In genomic region chr17:9987779-9988585, GRCh38 we compare ENCODE assay signal across 8 cellular contexts.
DNase-seq lines count a peak whose midpoint lies in the region; ATAC-seq and TF ChIP-seq lines count a peak whose summit lies in the region.

No MANE protein-coding gene starts in this region.

- H3K27ac ChIP-seq in sigmoid colon = no peak overlapping the region

- H3K27me3 ChIP-seq in sigmoid colon = no peaks in the 10 kb centered on the region

- peak; percentile 37 for ATAC-seq in activated CD8-positive, alpha-beta T cell treated with anti-CD3 and anti-CD28 coated beads for 36 hours
- peak; percentile 47 for ATAC-seq in Right ventricle myocardium superior (ENCODE audit: poor library complexity)
- no peak for ATAC-seq in HG02840 (IDR thresholded peaks at IDR 0.05; ENCODE audit: low FRiP score, unreplicated experiment)
- ATAC-seq in GM21447 (IDR thresholded peaks at IDR 0.05; ENCODE audit: unreplicated experiment) = no peak

- H3K9me3 ChIP-seq in sigmoid colon = no peaks in the 10 kb centered on the region

- POLR2A ChIA-PET in activated CD8-positive, alpha-beta T cell treated with anti-CD3 and anti-CD28 coated beads for 36 hours (lab: Charles Lee) = no interaction called here

- TF ChIP-seq CTCF in activated CD8-positive, alpha-beta T cell treated with anti-CD3 and anti-CD28 coated beads for 36 hours (IDR thresholded peaks at IDR 0.05) = peak; percentile 79
- TF ChIP-seq CTCF in sigmoid colon (IDR thresholded peaks at IDR 0.05) = peak in 3 of 4 experiments; percentile 59 to 73 (median 60)

- H3K4me1 Mint-ChIP-seq in activated CD8-positive, alpha-beta T cell treated with anti-CD3 and anti-CD28 coated beads for 36 hours (ENCODE audit: low read depth) = no peaks in the 10 kb centered on the region

- H3K27ac Mint-ChIP-seq in activated CD8-positive, alpha-beta T cell treated with anti-CD3 and anti-CD28 coated beads for 36 hours = no peak overlapping the region

- H3K36me3 ChIP-seq in sigmoid colon = no peaks in the 10 kb centered on the region

- CTCF ChIA-PET in activated CD8-positive, alpha-beta T cell treated with anti-CD3 and anti-CD28 coated beads for 36 hours (lab: Charles Lee) = interaction anchor here (0.6 to 1.6 kb wide), 9 partner anchors 10 to 239 kb away, joined by 3 to 7 read pairs (median 3); no protein-coding TSS in a partner anchor

- H3K4me3 ChIP-seq in sigmoid colon = no peak overlapping the region

- DNase-seq in GM03348 (ENCODE audit: low spot score) (peak; percentile 75), HuH-7.5 (ENCODE audit: low spot score) (peak; percentile 24), Right ventricle myocardium superior (peak; percentile 69), sigmoid colon (no peak), epidermal melanocyte (ENCODE audit: insufficient read length, low spot score) (no peak)
- DNase-seq in activated CD8-positive, alpha-beta T cell treated with anti-CD3 and anti-CD28 coated beads for 36 hours = peak; percentile 33

- intact Hi-C loops in activated CD8-positive, alpha-beta T cell treated with anti-CD3 and anti-CD28 coated beads for 36 hours (cut with micrococcal nuclease) = no loop called here
- intact Hi-C loops in Right ventricle myocardium superior (cut with DNase I) = no loop called here
- intact Hi-C loops in sigmoid colon (cut with DNase I) = no loop called here

- no peak for TF ChIP-seq EP300 in sigmoid colon (IDR thresholded peaks at IDR 0.05)

- TF ChIP-seq POLR2A in sigmoid colon (IDR thresholded peaks at IDR 0.05) = no peak

- no peaks in the 10 kb centered on the region for H3K9me3 Mint-ChIP-seq in activated CD8-positive, alpha-beta T cell treated with anti-CD3 and anti-CD28 coated beads for 36 hours

- peaks cover 1% of the 10 kb centered on the region for H3K27me3 Mint-ChIP-seq in activated CD8-positive, alpha-beta T cell treated with anti-CD3 and anti-CD28 coated beads for 36 hours

- WGBS in sigmoid colon, 2 donors = 58 to 64% methylated on average over 7 of the region's 7 CpGs

- no peaks in the 10 kb centered on the region for H3K36me3 Mint-ChIP-seq in activated CD8-positive, alpha-beta T cell treated with anti-CD3 and anti-CD28 coated beads for 36 hours (ENCODE audit: low read depth)

- H3K4me3 Mint-ChIP-seq in activated CD8-positive, alpha-beta T cell treated with anti-CD3 and anti-CD28 coated beads for 36 hours = no peak overlapping the region

- H3K4me1 ChIP-seq in sigmoid colon = no peaks in the 10 kb centered on the region

Comparison
In these comparisons a context has a peak if more than half of its experiments do, and no peak if none do; other contexts are left out.
1. DNase-seq: peak in GM03348 (single experiment), HuH-7.5 (single experiment), activated CD8-positive, alpha-beta T cell treated with anti-CD3 and anti-CD28 coated beads for 36 hours (single experiment) and Right ventricle myocardium superior (single experiment); none in sigmoid colon (single experiment) and epidermal melanocyte (single experiment).
2. ATAC-seq: peak in activated CD8-positive, alpha-beta T cell treated with anti-CD3 and anti-CD28 coated beads for 36 hours (single experiment) and Right ventricle myocardium superior (single experiment); none in HG02840 (single experiment) and GM21447 (single experiment).